1 cellular context compared by ENCODE assay signal in genomic region chr15:49046113-49046883, GRCh38.
TF ChIP-seq lines count a peak whose summit lies in the region.

Gene SECISBP2L, minus strand, starts transcription at chr15:49046446. Its CDS starts 147 bp downstream, at chr15:49046299.

TF ChIP-seq in H1, 55 proteins besides CTCF, POLR2A, EP300 and RAD21 (continued from another document):
- TF ChIP-seq MAX (IDR thresholded peaks at IDR 0.05): peak; percentile 78
- TF ChIP-seq TAF7 (optimal IDR thresholded peaks at IDR 0.05; ENCODE audit: borderline replicate concordance, low read depth, low read length): peak; percentile 92
- no peak for TF ChIP-seq CBX8 (IDR thresholded peaks at IDR 0.05; ENCODE audit: borderline replicate concordance, low read depth, low read length)
- peak; percentile 65 for TF ChIP-seq TBP (IDR thresholded peaks at IDR 0.05; ENCODE audit: low read depth, low read length)
- no peak for TF ChIP-seq FOSL1 (IDR thresholded peaks at IDR 0.05; ENCODE audit: insufficient read depth, low read depth, low read length)
- TF ChIP-seq PHF8 (conservative IDR thresholded peaks at IDR 0.05; ENCODE audit: low read depth, low read length): peak; percentile 82
- peak; percentile 89 for TF ChIP-seq CTBP2 (IDR thresholded peaks at IDR 0.05; ENCODE audit: borderline replicate concordance, insufficient read depth, insufficient read length, low read length)
- peak; percentile 49; the same call in 1 of the 2 replicates for TF ChIP-seq TCF12 (IDR thresholded peaks at IDR 0.05; ENCODE audit: low read depth, low read length)
- no peak for TF ChIP-seq ZNF274 (IDR thresholded peaks at IDR 0.05; ENCODE audit: borderline replicate concordance, extremely low read depth, low read length)
- TF ChIP-seq SRF (IDR thresholded peaks at IDR 0.05; ENCODE audit: low read depth, low read length): no peak
- TF ChIP-seq EGR1 (IDR thresholded peaks at IDR 0.05; ENCODE audit: borderline replicate concordance, low read depth, low read length): peak; percentile 46; the same call in 1 of the 2 replicates
- TF ChIP-seq USF2 (IDR thresholded peaks at IDR 0.05; ENCODE audit: low read length): 0 out of 2 replicates have a peak, but pooled peaks have one; percentile 4
- TF ChIP-seq CEBPB (IDR thresholded peaks at IDR 0.05; ENCODE audit: low read depth, low read length): peak; percentile 43; the same call in 1 of the 2 replicates
- peak; percentile 76 for TF ChIP-seq TAF1 (IDR thresholded peaks at IDR 0.05; ENCODE audit: low read depth, low read length)
- TF ChIP-seq CHD7 (IDR thresholded peaks at IDR 0.05; ENCODE audit: insufficient replicate concordance, low read length): peak; percentile 62
- TF ChIP-seq BACH1 (IDR thresholded peaks at IDR 0.05; ENCODE audit: low read length): 0 out of 2 replicates have a peak, but pooled peaks have one; percentile 14
- peak; percentile 94 to 99 for TF ChIP-seq SIN3A (conservative IDR thresholded peaks at IDR 0.05 in 1 of 2, IDR thresholded peaks at IDR 0.05 in 1 of 2; ENCODE audit: low read depth in 1 of 2, low read length in 2 of 2)
- TF ChIP-seq SIX5 (IDR thresholded peaks at IDR 0.05; ENCODE audit: low read depth, low read length): no peak
- peak; percentile 98 for TF ChIP-seq ASH2L (IDR thresholded peaks at IDR 0.05; ENCODE audit: low read length)
- TF ChIP-seq BRCA1 (IDR thresholded peaks at IDR 0.05; ENCODE audit: low read depth, low read length): no peak
- TF ChIP-seq SP1 (IDR thresholded peaks at IDR 0.05; ENCODE audit: low read depth, low read length): peak; percentile 68; the same call in 1 of the 2 replicates
- peak; percentile 78 for TF ChIP-seq POLR2AphosphoS5 (IDR thresholded peaks at IDR 0.05; ENCODE audit: low read depth, low read length)
- peak; percentile 99 for TF ChIP-seq YY1 (IDR thresholded peaks at IDR 0.05; ENCODE audit: low read depth, low read length)
- peak; percentile 23; the same call in 1 of the 2 replicates for TF ChIP-seq KDM1A (IDR thresholded peaks at IDR 0.05; ENCODE audit: borderline replicate concordance, low read length)
- peak; percentile 57; the same call in 1 of the 2 replicates for TF ChIP-seq CHD2 (IDR thresholded peaks at IDR 0.05; ENCODE audit: low read length)
- no peak for TF ChIP-seq POU5F1 (IDR thresholded peaks at IDR 0.05; ENCODE audit: low read depth, low read length)
- TF ChIP-seq KDM4A (IDR thresholded peaks at IDR 0.05; ENCODE audit: low read depth, low read length, severe bottlenecking): peak; percentile 84
- peak; percentile 64 for TF ChIP-seq SAP30 (IDR thresholded peaks at IDR 0.05; ENCODE audit: insufficient read depth, insufficient replicate concordance, low read length)
